ENCODE assay signal across 8 cellular contexts in the genomic region with DNA sequence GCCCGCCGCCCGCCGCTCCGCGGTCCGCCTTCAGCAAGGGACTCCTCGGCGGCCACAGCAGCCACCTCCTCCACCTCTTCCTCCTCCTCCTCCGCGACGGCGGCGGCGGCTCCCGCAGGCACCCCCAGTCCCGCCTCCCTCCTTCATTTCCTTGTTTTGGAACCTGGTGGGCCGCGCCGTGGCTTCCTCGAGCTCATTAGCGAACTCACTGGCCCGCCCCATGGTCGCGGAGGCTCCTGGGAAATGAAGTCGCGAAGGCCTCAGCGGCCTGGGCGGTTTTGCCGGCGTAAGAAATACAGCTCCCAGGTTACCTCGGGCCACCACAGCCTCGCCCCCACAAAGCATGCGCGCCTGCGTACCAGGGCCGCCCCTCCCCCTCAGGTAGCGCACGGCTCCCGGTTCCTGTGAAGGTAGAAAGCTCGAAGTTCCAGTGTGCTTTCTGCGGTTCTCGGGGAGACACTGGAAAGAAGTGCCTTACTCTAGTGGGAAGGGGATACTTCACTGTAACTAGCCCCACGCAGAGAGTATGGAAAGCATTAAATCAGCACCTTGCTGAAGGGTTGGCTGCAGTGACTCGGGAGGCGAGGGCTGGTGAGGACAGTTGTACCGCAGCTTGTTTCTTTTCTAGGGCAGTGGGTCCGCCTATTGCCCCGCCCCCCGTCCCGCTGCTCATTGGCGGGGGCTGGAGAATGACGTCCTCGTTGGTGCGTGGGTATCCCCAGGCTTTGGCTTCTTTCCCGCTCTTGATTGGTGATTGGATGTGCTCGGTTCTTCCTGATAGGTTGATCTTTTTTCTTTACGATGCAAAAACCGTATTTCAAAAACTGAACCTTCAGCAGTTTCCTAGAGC. TPM values are rescaled to one million over a fixed set of nuclear protein-coding genes. Genes with fewer than 3 reads are reported as not detected.
DNase-seq lines count a peak whose midpoint lies in the region; ATAC-seq, FAIRE-seq and TF ChIP-seq lines count a peak whose summit lies in the region.

A gene (minus strand): TSS at position 210 of the 850 bp plus-strand sequence. CDS start 333 bp downstream, outside the sequence.

- H3K27ac ChIP-seq in WERI-Rb-1 (peak within 1 kb of the TSS; percentile 91), small intestine (ENCODE audit: low read depth in 1 of 2, low read length in 1 of 2) (peak within 1 kb of the TSS; percentile 90 to 93)

- TF ChIP-seq CTCF in WERI-Rb-1 (IDR thresholded peaks at IDR 0.05; ENCODE audit: low read depth, low read length) (no peak), bronchial epithelial cell (IDR thresholded peaks at IDR 0.05; ENCODE audit: insufficient read depth, low read length, severe bottlenecking) (no peak)

- H3K27me3 ChIP-seq in WERI-Rb-1 (ENCODE audit: insufficient read depth, low read depth, severe bottlenecking) (no peaks in the 10 kb centered on the region), bronchial epithelial cell (ENCODE audit: control insufficient read depth, insufficient read depth, low read length) (no peaks in the 10 kb centered on the region), small intestine (ENCODE audit: control insufficient read depth in 2 of 2, insufficient read depth in 2 of 2, low read length in 2 of 2) (no peaks in the 10 kb centered on the region)

- H3K36me3 ChIP-seq in WERI-Rb-1, result peaks cover 8% of the 10 kb centered on the region
- H3K36me3 ChIP-seq in bronchial epithelial cell (ENCODE audit: control insufficient read depth, insufficient read depth, low read length), result no peaks in the 10 kb centered on the region
- H3K36me3 ChIP-seq in small intestine (ENCODE audit: control insufficient read depth in 2 of 2, insufficient read depth in 2 of 2, low read length in 2 of 2), result no peaks in the 10 kb centered on the region

- H3K4me3 ChIP-seq in WERI-Rb-1 (ENCODE audit: low read depth, low read length) (peak within 1 kb of the TSS; percentile 64), bronchial epithelial cell (ENCODE audit: low read depth, low read length) (peak within 1 kb of the TSS; percentile 98), small intestine (ENCODE audit: low read depth in 1 of 2, low read length in 2 of 2) (peak within 1 kb of the TSS; percentile 68 to 88)

- H3K9me3 ChIP-seq in WERI-Rb-1 (ENCODE audit: severe bottlenecking) (no peaks in the 10 kb centered on the region), small intestine (ENCODE audit: control insufficient read depth, low read depth) (no peaks in the 10 kb centered on the region)

- peaks cover 0 to 2% of the 10 kb centered on the region in 2 donors for H3K4me1 ChIP-seq in small intestine (ENCODE audit: control insufficient read depth in 2 of 2, insufficient read depth in 1 of 2, low read depth in 1 of 2, low read length in 1 of 2)

- FAIRE-seq in bronchial epithelial cell (lab: Jason Lieb, UNC) (no peak), small intestine (lab: Jason Lieb, UNC) (no peak)

- in situ Hi-C loops in ACHN (cut with HindIII; ENCODE audit: low pct_ligation_motif_present, low pct_unique_long_range_greater_than_20kb, low sequenced_read_pairs), result no loop called here

- ATAC-seq in GM18873 (IDR thresholded peaks at IDR 0.05; ENCODE audit: low FRiP score, unreplicated experiment), result peak; percentile 73
- peak; percentile 65 for ATAC-seq in HG03139 (IDR thresholded peaks at IDR 0.05; ENCODE audit: unreplicated experiment)

- DNase-seq in ACHN, result peak; percentile 97
- peak; percentile 96 for DNase-seq in NCI-H2227 (lab: John Stamatoyannopoulos, UW; ENCODE audit: unreplicated experiment)
- peak; percentile 98 for DNase-seq in WERI-Rb-1
- peak; percentile 94 for DNase-seq in bronchial epithelial cell (ENCODE audit: low read depth)
- DNase-seq in iPS-NIHi11 (ENCODE audit: low spot score), result peak; percentile 97
- peak; percentile 99 for DNase-seq in small intestine

- WGBS in small intestine, 3 donors, result 0 to 1% (median 0%) methylated on average over 52 to 59 of the region's 59 CpGs

RNA-seq across cellular contexts. Expression of the gene that starts here (rescaled TPM):
- 6.1 and 6.9 TPM in 2 replicates for total RNA-seq in bronchial epithelial cell
- 1 to 10 TPM; 4.3 to 7.4 (median 7.4) TPM for polyA plus RNA-seq in small intestine

Comparison
In these comparisons a context has a peak if more than half of its experiments do, and no peak if none do; other contexts are left out.
1. Peak in every context shown above with its lines: DNase-seq, ATAC-seq, H3K4me3 ChIP-seq and H3K27ac ChIP-seq.